In the genomic region with DNA sequence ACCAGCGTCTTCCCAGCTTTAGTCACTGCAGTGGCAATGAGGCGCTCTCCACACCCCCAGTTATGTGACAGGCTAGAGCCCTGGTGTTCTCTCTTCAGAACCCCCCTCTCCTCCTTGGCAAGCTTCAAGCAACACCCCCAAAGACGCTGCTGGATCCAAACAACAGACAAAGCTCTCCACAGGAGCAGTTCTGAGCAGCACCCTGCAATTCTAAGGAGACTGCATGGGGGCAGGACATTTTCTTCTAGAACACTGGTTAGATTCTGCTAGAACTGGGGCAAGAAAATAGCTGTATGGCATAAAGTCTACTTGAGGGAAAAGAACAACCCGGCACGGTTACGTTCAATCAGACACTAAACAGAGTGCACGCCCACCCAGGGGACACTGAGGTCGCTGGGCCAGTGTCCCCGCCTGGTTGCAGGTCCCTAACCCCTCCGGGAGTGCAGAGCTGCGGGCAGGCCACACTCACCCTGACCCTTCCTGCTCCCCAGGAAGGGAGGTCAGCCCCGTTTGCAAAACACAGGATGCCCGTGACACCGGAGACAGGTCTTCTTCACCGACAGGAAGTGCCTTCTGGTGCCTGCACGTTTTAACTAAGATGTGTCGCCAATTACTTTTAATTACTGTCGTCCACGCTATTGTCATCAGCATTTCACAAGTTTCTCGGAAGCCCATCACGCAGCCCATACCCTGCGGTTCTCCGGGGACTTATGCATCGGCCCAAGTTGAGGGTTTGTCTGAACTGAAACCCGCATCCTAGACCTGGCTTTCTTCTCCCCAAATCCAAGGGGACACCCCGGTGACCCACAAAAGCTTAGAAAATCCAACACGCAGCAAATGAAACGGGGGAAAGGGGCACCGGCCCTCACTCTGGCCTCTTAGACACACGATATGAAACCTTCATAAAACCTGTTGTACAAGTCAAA, we compare ENCODE assay signal across 1 cellular context.
TF ChIP-seq lines count a peak whose summit lies in the region.

No MANE protein-coding gene starts in this region.

TF ChIP-seq in HEK293T, 16 proteins besides CTCF, POLR2A, EP300 and RAD21 (continued from another document):
- TF ChIP-seq ARNT (IDR thresholded peaks at IDR 0.05), result no peak
